ENCODE assay signal across 1 cellular context in the genomic region with DNA sequence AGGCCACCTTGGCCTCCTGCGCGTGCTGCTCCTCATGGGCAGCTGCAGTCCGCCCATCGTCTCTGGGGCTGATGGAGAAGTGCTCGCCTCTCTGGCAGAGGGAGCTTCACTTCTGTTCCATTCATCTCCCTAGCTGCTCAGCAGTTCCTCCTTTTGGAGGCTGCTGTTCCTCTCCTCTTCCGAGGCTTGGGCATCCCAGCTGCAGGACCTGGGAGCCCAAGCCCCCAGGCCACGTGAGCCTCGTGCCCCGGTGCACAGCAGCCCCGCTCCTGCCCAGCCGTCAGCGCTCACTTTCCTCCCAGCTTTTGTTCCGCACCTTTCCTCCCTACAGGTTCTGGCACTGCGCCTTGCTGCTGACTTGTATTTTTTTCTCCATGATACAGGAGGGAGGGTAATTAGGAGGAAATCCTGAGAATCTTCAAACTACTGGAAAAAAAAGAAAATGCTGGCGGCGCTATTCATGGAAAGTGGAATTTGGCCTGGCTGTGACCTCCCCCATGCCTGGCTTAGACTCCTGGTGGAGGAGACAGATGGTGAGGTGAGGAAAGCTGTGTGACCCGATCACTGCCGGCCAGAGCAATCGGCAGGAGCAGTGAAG.
TF ChIP-seq lines count a peak whose summit lies in the region.

No MANE protein-coding gene starts in this region.

TF ChIP-seq in WTC11, 78 proteins besides CTCF, POLR2A, EP300 and RAD21 (continued from another document):
- TF ChIP-seq, protein P1, sequence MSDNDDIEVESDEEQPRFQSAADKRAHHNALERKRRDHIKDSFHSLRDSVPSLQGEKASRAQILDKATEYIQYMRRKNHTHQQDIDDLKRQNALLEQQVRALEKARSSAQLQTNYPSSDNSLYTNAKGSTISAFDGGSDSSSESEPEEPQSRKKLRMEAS (CRISPR knock-in tag; IDR thresholded peaks at IDR 0.05): no peak
